8 cellular contexts compared by ENCODE assay signal in the genomic region with DNA sequence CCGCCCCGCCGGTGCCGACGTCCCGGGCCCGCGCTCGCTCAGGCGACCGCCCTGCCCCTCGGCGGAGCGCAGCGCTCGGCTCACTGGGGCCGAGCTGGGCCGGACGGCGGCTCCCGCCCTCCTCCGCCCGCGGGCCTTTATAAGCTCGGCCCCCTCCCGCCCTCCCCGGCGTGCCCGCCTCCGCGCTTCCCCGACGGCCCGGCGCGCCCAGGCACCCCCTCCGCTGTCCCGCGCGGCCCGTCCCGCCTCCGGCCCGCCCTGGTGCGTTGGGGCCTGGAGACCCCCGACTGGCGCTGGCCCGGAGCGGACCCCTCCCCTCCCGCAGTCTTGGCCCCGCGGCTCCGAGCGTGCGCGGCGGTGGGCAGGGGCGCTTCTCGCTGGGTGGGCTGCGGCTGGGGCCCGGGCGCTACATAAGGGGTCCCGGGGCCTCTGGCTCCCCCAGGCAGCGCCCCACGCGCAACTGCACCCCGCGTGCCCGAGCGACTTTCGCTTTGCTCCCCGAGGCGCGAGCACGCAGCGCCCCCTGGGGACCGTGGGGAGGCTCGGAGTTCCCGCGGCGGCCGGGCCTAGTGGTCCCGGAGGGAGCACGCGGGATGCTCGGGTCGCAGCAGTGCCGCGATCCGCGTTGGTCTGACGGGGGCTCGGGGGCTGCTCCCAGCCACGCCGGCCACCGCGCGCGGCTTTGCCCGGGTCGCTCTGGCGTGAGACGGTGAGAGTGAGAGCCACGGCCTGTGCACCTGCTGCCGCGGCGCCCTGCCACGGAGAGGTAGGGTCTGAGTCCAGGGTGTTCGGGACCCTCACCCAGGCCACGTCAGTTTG. TPM values are rescaled to one million over a fixed set of nuclear protein-coding genes. Genes with fewer than 3 reads are reported as not detected.
A peak's percentile ranks its signal among the peaks of the same experiment; 100 is the strongest.
DNase-seq lines count a peak whose midpoint lies in the region; ATAC-seq, FAIRE-seq and TF ChIP-seq lines count a peak whose summit lies in the region.

A gene with protein sequence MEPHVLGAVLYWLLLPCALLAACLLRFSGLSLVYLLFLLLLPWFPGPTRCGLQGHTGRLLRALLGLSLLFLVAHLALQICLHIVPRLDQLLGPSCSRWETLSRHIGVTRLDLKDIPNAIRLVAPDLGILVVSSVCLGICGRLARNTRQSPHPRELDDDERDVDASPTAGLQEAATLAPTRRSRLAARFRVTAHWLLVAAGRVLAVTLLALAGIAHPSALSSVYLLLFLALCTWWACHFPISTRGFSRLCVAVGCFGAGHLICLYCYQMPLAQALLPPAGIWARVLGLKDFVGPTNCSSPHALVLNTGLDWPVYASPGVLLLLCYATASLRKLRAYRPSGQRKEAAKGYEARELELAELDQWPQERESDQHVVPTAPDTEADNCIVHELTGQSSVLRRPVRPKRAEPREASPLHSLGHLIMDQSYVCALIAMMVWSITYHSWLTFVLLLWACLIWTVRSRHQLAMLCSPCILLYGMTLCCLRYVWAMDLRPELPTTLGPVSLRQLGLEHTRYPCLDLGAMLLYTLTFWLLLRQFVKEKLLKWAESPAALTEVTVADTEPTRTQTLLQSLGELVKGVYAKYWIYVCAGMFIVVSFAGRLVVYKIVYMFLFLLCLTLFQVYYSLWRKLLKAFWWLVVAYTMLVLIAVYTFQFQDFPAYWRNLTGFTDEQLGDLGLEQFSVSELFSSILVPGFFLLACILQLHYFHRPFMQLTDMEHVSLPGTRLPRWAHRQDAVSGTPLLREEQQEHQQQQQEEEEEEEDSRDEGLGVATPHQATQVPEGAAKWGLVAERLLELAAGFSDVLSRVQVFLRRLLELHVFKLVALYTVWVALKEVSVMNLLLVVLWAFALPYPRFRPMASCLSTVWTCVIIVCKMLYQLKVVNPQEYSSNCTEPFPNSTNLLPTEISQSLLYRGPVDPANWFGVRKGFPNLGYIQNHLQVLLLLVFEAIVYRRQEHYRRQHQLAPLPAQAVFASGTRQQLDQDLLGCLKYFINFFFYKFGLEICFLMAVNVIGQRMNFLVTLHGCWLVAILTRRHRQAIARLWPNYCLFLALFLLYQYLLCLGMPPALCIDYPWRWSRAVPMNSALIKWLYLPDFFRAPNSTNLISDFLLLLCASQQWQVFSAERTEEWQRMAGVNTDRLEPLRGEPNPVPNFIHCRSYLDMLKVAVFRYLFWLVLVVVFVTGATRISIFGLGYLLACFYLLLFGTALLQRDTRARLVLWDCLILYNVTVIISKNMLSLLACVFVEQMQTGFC (N-terminal part only) (minus strand): TSS at position 115 of the 819 bp plus-strand sequence. CDS start 256 bp downstream, outside the sequence.

- H3K9ac ChIP-seq in adipocyte (ENCODE audit: low read length) = peak within 1 kb of the TSS; percentile 96

- no peaks in the 10 kb centered on the region for H3K27me3 Mint-ChIP-seq in CD8-positive, alpha-beta T cell (ENCODE audit: low read depth)

- no peaks in the 10 kb centered on the region for H3K36me3 ChIP-seq in CD8-positive, alpha-beta T cell (ENCODE audit: insufficient read depth, low read length)
- H3K36me3 ChIP-seq in adipocyte (ENCODE audit: control insufficient read depth, insufficient read depth, low read length, severe bottlenecking) (no peaks in the 10 kb centered on the region), left ventricle myocardium inferior (no peaks in the 10 kb centered on the region), prostate gland (no peaks in the 10 kb centered on the region)

- H3K27ac Mint-ChIP-seq in CD8-positive, alpha-beta T cell = peak within 1 kb of the TSS; percentile 82

- peak within 1 kb of the TSS; percentile 40 for H3K27ac ChIP-seq in CD8-positive, alpha-beta T cell (ENCODE audit: low read depth, low read length)
- peak within 1 kb of the TSS; percentile 94 for H3K27ac ChIP-seq in left ventricle myocardium inferior (replicated peaks)
- peak within 1 kb of the TSS; percentile 90 to 94 for H3K27ac ChIP-seq in prostate gland

- peak; percentile 62 to 93 (median 83) for DNase-seq in CD8-positive, alpha-beta T cell
- peak; percentile 69 for DNase-seq in HEK293T (ENCODE audit: extremely low spot score)
- DNase-seq in T follicular helper cell (ENCODE audit: low read depth) = peak; percentile 81
- peak; percentile 92 for DNase-seq in adipocyte (ENCODE audit: low read depth)
- peak; percentile 70 for DNase-seq in left ventricle myocardium inferior
- peak; percentile 61 for DNase-seq in prostate gland (ENCODE audit: low spot score)
- DNase-seq in GM19239 (ENCODE audit: insufficient read length, low spot score) = no peak

- peaks cover 55% of the 10 kb centered on the region for H3K4me1 ChIP-seq in CD8-positive, alpha-beta T cell (ENCODE audit: insufficient read depth, low read length)
- H3K4me1 ChIP-seq in adipocyte (ENCODE audit: control insufficient read depth, insufficient read depth, low read length) (peaks cover 40% of the 10 kb centered on the region), left ventricle myocardium inferior (peaks cover 52% of the 10 kb centered on the region), prostate gland (replicated peaks) (peaks cover 5% of the 10 kb centered on the region)

- intact Hi-C loops in CD8-positive, alpha-beta T cell (cut with DNase I, micrococcal nuclease) = loop anchor here (1.0 to 10.0 kb wide), 8 partner anchors 17 to 331 kb away; a partner anchor contains a TSS
- intact Hi-C loops in left ventricle myocardium inferior (cut with micrococcal nuclease) = no loop called here
- intact Hi-C loops in prostate gland (cut with DNase I) = no loop called here

- no peaks in the 10 kb centered on the region for H3K9me3 ChIP-seq in CD8-positive, alpha-beta T cell (ENCODE audit: low read length)
- H3K9me3 ChIP-seq in adipocyte (ENCODE audit: control insufficient read depth, low read length) (no peaks in the 10 kb centered on the region), left ventricle myocardium inferior (replicated peaks) (no peaks in the 10 kb centered on the region), prostate gland (no peaks in the 10 kb centered on the region)

- peaks cover 43% of the 10 kb centered on the region for H3K4me1 Mint-ChIP-seq in CD8-positive, alpha-beta T cell (ENCODE audit: low read depth)

- TF ChIP-seq POLR2A in prostate gland (IDR thresholded peaks at IDR 0.05) = peak; percentile 46

- no peaks in the 10 kb centered on the region for H3K9me3 Mint-ChIP-seq in CD8-positive, alpha-beta T cell

- 5% methylated on average over 48 of the region's 110 CpGs for WGBS in prostate gland

- H3K36me3 Mint-ChIP-seq in CD8-positive, alpha-beta T cell = no peaks in the 10 kb centered on the region

- H3K4me3 ChIP-seq in CD8-positive, alpha-beta T cell (ENCODE audit: low read depth, low read length) = peak within 1 kb of the TSS; percentile 66
- peak within 1 kb of the TSS; percentile 89 for H3K4me3 ChIP-seq in adipocyte (ENCODE audit: low read length)
- H3K4me3 ChIP-seq in left ventricle myocardium inferior = peak within 1 kb of the TSS; percentile 81
- H3K4me3 ChIP-seq in prostate gland = peak within 1 kb of the TSS; percentile 86 to 89

- CTCF ChIA-PET in CD8-positive, alpha-beta T cell (lab: Charles Lee) = interaction anchor here (1.1 to 5.2 kb wide), 5 partner anchors 9 to 383 kb away, joined by 3 to 30 read pairs (median 6); no protein-coding TSS in a partner anchor
- CTCF ChIA-PET in HEK293T (lab: Yijun Ruan, JAX) = interaction anchor here (0.6 kb wide), 1 partner anchor 48 kb away, joined by 3 read pairs; no protein-coding TSS in a partner anchor

- POLR2A ChIA-PET in CD8-positive, alpha-beta T cell (lab: Charles Lee) = interaction anchor here (0.6 to 0.8 kb wide), 2 partner anchors 15 to 40 kb away, joined by 4 read pairs; no protein-coding TSS in a partner anchor
- POLR2A ChIA-PET in HEK293T (lab: Yijun Ruan, JAX) = interaction anchor here (0.6 to 2.4 kb wide), 3 partner anchors 13 to 18 kb away, joined by 3 to 11 read pairs (median 3); a partner anchor contains a TSS

- no peaks in the 10 kb centered on the region for H3K27me3 ChIP-seq in CD8-positive, alpha-beta T cell (ENCODE audit: insufficient read depth, low read length)
- H3K27me3 ChIP-seq in adipocyte (replicated peaks; ENCODE audit: control insufficient read depth, insufficient read depth, low read length) (no peaks in the 10 kb centered on the region), left ventricle myocardium inferior (ENCODE audit: low read depth) (peaks cover 34% of the 10 kb centered on the region), prostate gland (replicated peaks; ENCODE audit: insufficient read depth) (no peaks in the 10 kb centered on the region)

- peak; percentile 94 for TF ChIP-seq CTCF in CD8-positive, alpha-beta T cell (IDR thresholded peaks at IDR 0.05)
- TF ChIP-seq CTCF in left ventricle myocardium inferior (IDR thresholded peaks at IDR 0.05; ENCODE audit: borderline replicate concordance) = peak; percentile 89
- TF ChIP-seq CTCF in prostate gland (IDR thresholded peaks at IDR 0.05) = peak; percentile 86 to 98 (median 97)

- H3K4me3 Mint-ChIP-seq in CD8-positive, alpha-beta T cell = peak within 1 kb of the TSS; percentile 78

- ATAC-seq in CD8-positive, alpha-beta T cell = peak; percentile 52
- ATAC-seq in HG02981 (IDR thresholded peaks at IDR 0.05; ENCODE audit: unreplicated experiment) = no peak

- FAIRE-seq in GM19239 (lab: Jason Lieb, UNC) = no peak

TF ChIP-seq in HEK293T, 16 proteins besides CTCF, POLR2A, EP300 and RAD21:
- TF ChIP-seq NFRKB (IDR thresholded peaks at IDR 0.05) = no peak
- TF ChIP-seq L3MBTL2 (conservative IDR thresholded peaks at IDR 0.05) = peak; percentile 66
- TF ChIP-seq, protein P1, sequence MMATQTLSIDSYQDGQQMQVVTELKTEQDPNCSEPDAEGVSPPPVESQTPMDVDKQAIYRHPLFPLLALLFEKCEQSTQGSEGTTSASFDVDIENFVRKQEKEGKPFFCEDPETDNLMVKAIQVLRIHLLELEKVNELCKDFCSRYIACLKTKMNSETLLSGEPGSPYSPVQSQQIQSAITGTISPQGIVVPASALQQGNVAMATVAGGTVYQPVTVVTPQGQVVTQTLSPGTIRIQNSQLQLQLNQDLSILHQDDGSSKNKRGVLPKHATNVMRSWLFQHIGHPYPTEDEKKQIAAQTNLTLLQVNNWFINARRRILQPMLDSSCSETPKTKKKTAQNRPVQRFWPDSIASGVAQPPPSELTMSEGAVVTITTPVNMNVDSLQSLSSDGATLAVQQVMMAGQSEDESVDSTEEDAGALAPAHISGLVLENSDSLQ (IDR thresholded peaks at IDR 0.05) = no peak
- TF ChIP-seq FOXK2 (IDR thresholded peaks at IDR 0.05) = no peak
- TF ChIP-seq FOXM1 (IDR thresholded peaks at IDR 0.05; ENCODE audit: borderline replicate concordance) = peak; percentile 9; the same call in 1 of the 2 replicates
- peak; percentile 88; the same call in 1 of the 2 replicates for TF ChIP-seq LEF1 (IDR thresholded peaks at IDR 0.05; ENCODE audit: borderline replicate concordance)
- peak; percentile 95 for TF ChIP-seq TARDBP (IDR thresholded peaks at IDR 0.05)
- TF ChIP-seq ARNT (IDR thresholded peaks at IDR 0.05) = 0 out of 2 replicates have a peak, but pooled peaks have one; percentile 12
- no peak for TF ChIP-seq ZNF384 (IDR thresholded peaks at IDR 0.05)
- TF ChIP-seq FOXA1 (IDR thresholded peaks at IDR 0.05) = no peak
- no peak for TF ChIP-seq SP1 (IDR thresholded peaks at IDR 0.05)
- TF ChIP-seq BHLHE40 (IDR thresholded peaks at IDR 0.05; ENCODE audit: borderline replicate concordance) = no peak

RNA-seq across cellular contexts. Expression of the gene that starts here (rescaled TPM):
- 10 to 100 TPM; 67.4 to 70.1 TPM for total RNA-seq in CD8-positive, alpha-beta T cell
- total RNA-seq in left ventricle myocardium inferior = 17.1 TPM
- total RNA-seq in prostate gland = 100 to 1,000 TPM; 156 to 202 TPM

Comparison
In these comparisons a context has a peak if more than half of its experiments do, and no peak if none do; other contexts are left out.
1. H3K27ac ChIP-seq: peak in every context shown above with its lines; median percentile 94 in left ventricle myocardium inferior; 92 in prostate gland; 40 in CD8-positive, alpha-beta T cell.
2. intact Hi-C loops: an anchor here in CD8-positive, alpha-beta T cell (1.0 to 10.0 kb wide); none called in left ventricle myocardium inferior and prostate gland.